7 cellular contexts compared by ENCODE assay signal in genomic region chr17:28898261-28898955, GRCh38. TPM values are rescaled to one million over a fixed set of nuclear protein-coding genes. Genes with fewer than 3 reads are reported as not detected.
A peak's percentile ranks its signal among the peaks of the same experiment; 100 is the strongest.
DNase-seq lines count a peak whose midpoint lies in the region; ATAC-seq and TF ChIP-seq lines count a peak whose summit lies in the region.

No MANE protein-coding gene starts in this region.

- WGBS in gastroesophageal sphincter (ENCODE audit: low coverage in 1 of 2), 2 donors, result 70% methylated on average over 8 of the region's 18 CpGs; no CpG with 5 or more reads in 1 of the 2 donors
- WGBS in spleen, 5 donors, result 78 to 87% (median 80%) methylated on average over 17 to 18 of the region's 18 CpGs

- TF ChIP-seq POLR2A in gastroesophageal sphincter (IDR thresholded peaks at IDR 0.05), result no peak
- TF ChIP-seq POLR2A in spleen (IDR thresholded peaks at IDR 0.05), result no peak

- H3K4me3 ChIP-seq in HEK293 (ENCODE audit: low read depth, low read length) (no peak overlapping the region), WI38 (ENCODE audit: low read depth, low read length) (peak overlapping the region; percentile 87), gastroesophageal sphincter (peak overlapping the region in 1 of 2 donors; percentile 97), spleen (peak overlapping the region in 5 of 8 donors; percentile 85 to 97 (median 94))

- CTCF ChIA-PET in HEK293 (lab: Yijun Ruan, JAX), result interaction anchor here (0.6 to 18.6 kb wide), 12 partner anchors 11 to 187 kb away, joined by 3 to 142 read pairs (median 6); partner anchors contain the start of genes NEK8 and TLCD1

- peaks cover 9% of the 10 kb centered on the region; the same call in 1 of the 2 replicates for H3K4me1 ChIP-seq in HEK293 (ENCODE audit: control insufficient read depth, insufficient read depth, low read length)
- peaks cover 0 to 66% (median 11%) of the 10 kb centered on the region in 3 donors for H3K4me1 ChIP-seq in gastroesophageal sphincter
- H3K4me1 ChIP-seq in spleen, result peaks cover 57 to 89% (median 78%) of the 10 kb centered on the region in 6 donors

- DNase-seq in spleen (peak; percentile 75), DMS153 treated with DMSO at 0.1 percent for 48 hours (lab: John Stamatoyannopoulos, UW; ENCODE audit: unreplicated experiment) (no peak)

- ATAC-seq in gastroesophageal sphincter (no peak), GM19023 (IDR thresholded peaks at IDR 0.05; ENCODE audit: unreplicated experiment) (no peak), HG02642 (IDR thresholded peaks at IDR 0.05; ENCODE audit: poor library complexity, unreplicated experiment) (no peak)

- no peak for TF ChIP-seq EP300 in gastroesophageal sphincter (IDR thresholded peaks at IDR 0.05)

- TF ChIP-seq CTCF in HEK293 (tag by site-specific recombination; IDR thresholded peaks at IDR 0.05) (no peak), WI38 (IDR thresholded peaks at IDR 0.05; ENCODE audit: low read depth, low read length) (no peak), gastroesophageal sphincter (IDR thresholded peaks at IDR 0.05) (no peak), spleen (IDR thresholded peaks at IDR 0.05 in 8 of 11, conservative IDR thresholded peaks at IDR 0.05 in 3 of 11) (no peak)

- POLR2A ChIA-PET in HEK293 (lab: Yijun Ruan, JAX), result interaction anchor here (0.6 to 2.8 kb wide), 15 partner anchors 9 to 396 kb away, joined by 3 to 11 read pairs (median 4); partner anchors contain the start of genes FAM222B, NUFIP2, PHF12 and RPL23A

- no peaks in the 10 kb centered on the region for H3K27me3 ChIP-seq in gastroesophageal sphincter
- no peaks in the 10 kb centered on the region for H3K27me3 ChIP-seq in spleen (replicated peaks in 1 of 7)

- H3K27ac ChIP-seq in HEK293 (ENCODE audit: extremely low read depth, low read depth, low read length) (peak overlapping the region; percentile 90; the same call in 1 of the 2 replicates), gastroesophageal sphincter (peak overlapping the region; percentile 73 to 96 (median 93)), spleen (peak overlapping the region; percentile 95 to 99 (median 98))

- peaks cover 0 to 18% of the 10 kb centered on the region in 2 experiments; a peak in 2 of 3 replicates for H3K36me3 ChIP-seq in HEK293 (ENCODE audit: control insufficient read depth in 2 of 2, insufficient read depth in 1 of 2, low read length in 2 of 2)
- no peaks in the 10 kb centered on the region for H3K36me3 ChIP-seq in gastroesophageal sphincter
- peaks cover 0 to 7% (median 0%) of the 10 kb centered on the region in 6 donors for H3K36me3 ChIP-seq in spleen

- H3K9me3 ChIP-seq in HEK293 (ENCODE audit: control insufficient read depth, insufficient read depth, low read depth, low read length), result no peaks in the 10 kb centered on the region
- H3K9me3 ChIP-seq in gastroesophageal sphincter, result no peaks in the 10 kb centered on the region
- H3K9me3 ChIP-seq in spleen, result no peaks in the 10 kb centered on the region

- intact Hi-C loops in spleen (cut with DNase I; ENCODE audit: low total_unique reads), result no loop called here

TF ChIP-seq in HEK293, 187 proteins besides CTCF, POLR2A, EP300 and RAD21:
- TF ChIP-seq ZNF621 (tag by site-specific recombination; IDR thresholded peaks at IDR 0.05), result no peak
- TF ChIP-seq HIC1 (tag by site-specific recombination; IDR thresholded peaks at IDR 0.05), result peak; percentile 55; the same call in 1 of the 2 replicates

RNA-seq across cellular contexts. Expression of gene FLOT2, which starts 0.9 kb away (rescaled TPM):
- 100 to 1,000 TPM in 2 of 4 donors, 10 to 100 TPM in 2; 71.6 to 107 (median 91.2) TPM for total RNA-seq in gastroesophageal sphincter
- total RNA-seq in spleen, result 100 to 1,000 TPM; 133 to 259 (median 202) TPM
- polyA plus RNA-seq in spleen, result 100 to 1,000 TPM in 1 of 3 donors, 10 to 100 TPM in 2; 80.8 to 119 (median 92.8) TPM

RNA-seq across cellular contexts. Expression of gene DHRS13, which starts 4.5 kb away (rescaled TPM):
- total RNA-seq in gastroesophageal sphincter (1 to 10 TPM; 3.9 to 6.5 (median 5.2) TPM), spleen (10 to 100 TPM; 14.7 to 51.2 (median 21.2) TPM)
- 10 to 100 TPM; 12.2 to 12.6 (median 12.6) TPM for polyA plus RNA-seq in spleen

RNA-seq across cellular contexts. Expression of gene ERAL1, which starts 43.6 kb away (rescaled TPM):
- total RNA-seq in gastroesophageal sphincter, result 10 to 100 TPM; 25.8 to 48.3 (median 29.2) TPM
- 10 to 100 TPM; 28.4 to 51.9 (median 38.8) TPM for total RNA-seq in spleen
- polyA plus RNA-seq in spleen, result 10 to 100 TPM; 31.2 to 39.7 (median 38.6) TPM

RNA-seq across cellular contexts. Expression of gene PHF12, which starts 52.9 kb away (rescaled TPM):
- total RNA-seq in gastroesophageal sphincter (10 to 100 TPM; 20.2 to 46.9 (median 37.8) TPM), spleen (100 to 1,000 TPM in 2 of 7 donors, 10 to 100 TPM in 5; 65.9 to 118 (median 84.9) TPM)
- 10 to 100 TPM; 16.2 to 22.0 (median 20.0) TPM for polyA plus RNA-seq in spleen

RNA-seq across cellular contexts. Expression of gene FAM222B, which starts 55.8 kb away (rescaled TPM):
- total RNA-seq in gastroesophageal sphincter (10 to 100 TPM; 15.5 to 47.6 (median 21.6) TPM), spleen (10 to 100 TPM; 11.6 to 23.6 (median 17.5) TPM)
- 1 to 10 TPM; 2.9 to 5.3 (median 3.0) TPM for polyA plus RNA-seq in spleen
